1 cellular context compared by ENCODE assay signal in the genomic region with DNA sequence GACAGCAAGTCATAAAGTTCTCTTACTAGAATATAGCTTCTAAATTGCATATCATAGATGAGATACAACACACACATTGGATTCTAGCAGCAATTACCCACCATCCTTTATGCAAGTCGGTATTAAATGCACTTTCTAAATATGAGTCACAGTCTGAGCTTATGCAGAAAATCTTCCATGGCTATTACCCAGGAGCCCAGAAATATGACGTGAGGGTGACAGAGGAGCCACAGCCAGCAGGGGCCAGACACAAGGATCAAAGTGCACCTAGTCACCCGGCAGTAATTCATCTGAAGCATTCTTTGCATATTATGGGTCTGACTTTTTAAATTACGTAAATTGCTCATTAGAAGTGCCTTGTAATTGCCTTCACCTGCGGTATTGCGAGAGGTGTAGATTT.
A peak's percentile ranks its signal among the peaks of the same experiment; 100 is the strongest.
TF ChIP-seq lines count a peak whose summit lies in the region.

No MANE protein-coding gene starts in this region.

TF ChIP-seq in HCT116, 20 proteins besides CTCF, POLR2A, EP300 and RAD21 (continued from another document):
- TF ChIP-seq ATF3 (IDR thresholded peaks at IDR 0.05) = peak; percentile 58; the same call in 1 of the 2 replicates
- no peak for TF ChIP-seq EZH2 (IDR thresholded peaks at IDR 0.05)
- TF ChIP-seq SIN3A (IDR thresholded peaks at IDR 0.05; ENCODE audit: low read depth) = peak; percentile 66
- TF ChIP-seq ZBTB33 (IDR thresholded peaks at IDR 0.05; ENCODE audit: extremely low read depth, insufficient replicate concordance, low read length) = no peak
- TF ChIP-seq JUND (IDR thresholded peaks at IDR 0.05) = peak; percentile 90
- peak; percentile 83; the same call in 1 of the 2 replicates for TF ChIP-seq CBX3 (IDR thresholded peaks at IDR 0.05; ENCODE audit: low read depth)
- TF ChIP-seq POLR2AphosphoS5 (IDR thresholded peaks at IDR 0.05; ENCODE audit: low read depth, low read length) = peak; percentile 40; the same call in 1 of the 2 replicates
- peak; percentile 27; the same call in 1 of the 2 replicates for TF ChIP-seq EGR1 (IDR thresholded peaks at IDR 0.05; ENCODE audit: low read depth)
- TF ChIP-seq EZH2phosphoT487 (IDR thresholded peaks at IDR 0.05; ENCODE audit: borderline replicate concordance) = no peak
- peak; percentile 78 for TF ChIP-seq CEBPB (IDR thresholded peaks at IDR 0.05; ENCODE audit: low read depth)
- TF ChIP-seq SRF (IDR thresholded peaks at IDR 0.05; ENCODE audit: low read depth) = peak; percentile 67; the same call in 1 of the 2 replicates
- TF ChIP-seq ZNF274 (IDR thresholded peaks at IDR 0.05; ENCODE audit: low read depth, low read length) = no peak
- TF ChIP-seq MAX (IDR thresholded peaks at IDR 0.05) = 0 out of 2 replicates have a peak, but pooled peaks have one; percentile 39
